12 cellular contexts compared by ENCODE assay signal in genomic region chr14:60222820-60223219, GRCh38. TPM values are rescaled to one million over a fixed set of nuclear protein-coding genes. Genes with fewer than 3 reads are reported as not detected.
A peak's percentile ranks its signal among the peaks of the same experiment; 100 is the strongest.
DNase-seq lines count a peak whose midpoint lies in the region; ATAC-seq lines count a peak whose summit lies in the region.
"Had no signal": no experiment of that assay in that cellular context is flagged by ENCODE, and none has a peak within 500 bp of the region (broad histone marks: within the 10 kb centered on the region; RNA-seq: fewer than 3 reads in every experiment).

No MANE protein-coding gene starts in this region.

- DNase-seq in MG63 = peak; percentile 24
- DNase-seq in anterior cingulate cortex (lab: John Stamatoyannopoulos, UW) = peak in 57 of 58 donors; percentile 1 to 90 (median 72)
- peak; percentile 53 for DNase-seq in iPS-NIHi11 (ENCODE audit: low spot score)
- no peak for DNase-seq in stimulated activated CD4-positive, alpha-beta T cell treated with anti-CD3 and anti-CD28 coated beads, Interleukin-12 subunit alpha, Interleukin-12 subunit beta, amount 100 ng/mL, for 4 hours
- DNase-seq: activated CD4-positive, alpha-beta T cell treated with anti-CD3 and anti-CD28 coated beads for 1 hour; brain microvascular endothelial cell; NCI-H524 had no signal

- H3K27ac ChIP-seq in skeletal muscle tissue (ENCODE audit: low read depth, low read length) = peak overlapping the region; percentile 28
- H3K27ac ChIP-seq: brain microvascular endothelial cell, KMS-11 had no signal

- no peak overlapping the region for H3K4me3 ChIP-seq in MG63
- peak overlapping the region in 1 of 3 donors; percentile 23 for H3K4me3 ChIP-seq in skeletal muscle tissue (ENCODE audit: low read length in 3 of 3)

- peak overlapping the region in 2 of 3 donors; percentile 26 to 62 for H3K9ac ChIP-seq in skeletal muscle tissue (ENCODE audit: low read depth in 1 of 3, low read length in 3 of 3)
- H3K9ac ChIP-seq: KMS-11 had no signal

- H3K27me3 ChIP-seq in MG63 = no peaks in the 10 kb centered on the region
- no peaks in the 10 kb centered on the region for H3K27me3 ChIP-seq in skeletal muscle tissue (ENCODE audit: control insufficient read depth in 3 of 3, insufficient read depth in 3 of 3, low read length in 3 of 3)
- H3K27me3 ChIP-seq: brain microvascular endothelial cell had no signal

- H3K36me3 ChIP-seq in MG63 (no peaks in the 10 kb centered on the region), skeletal muscle tissue (ENCODE audit: control insufficient read depth in 3 of 3, insufficient read depth in 3 of 3, low read length in 3 of 3) (no peaks in the 10 kb centered on the region)
- H3K36me3 ChIP-seq: brain microvascular endothelial cell had no signal

- ATAC-seq in GM21526 (IDR thresholded peaks at IDR 0.05; ENCODE audit: low FRiP score, unreplicated experiment) = no peak
- ATAC-seq in GM21529 (IDR thresholded peaks at IDR 0.05; ENCODE audit: unreplicated experiment) = no peak
- ATAC-seq: natural killer cell treated with Interleukin-12 subunit alpha and Interleukin-12 subunit beta and Interleukin-15 and Interleukin-18, amount 100 ng/mL, for 72 hours had no signal

- no peaks in the 10 kb centered on the region for H3K9me3 ChIP-seq in MG63
- no peaks in the 10 kb centered on the region for H3K9me3 ChIP-seq in skeletal muscle tissue (ENCODE audit: control insufficient read depth in 3 of 3, low read length in 3 of 3)

- H3K4me1 ChIP-seq in skeletal muscle tissue (ENCODE audit: control insufficient read depth in 3 of 3, insufficient read depth in 3 of 3, low read length in 3 of 3) = peaks cover 5 to 31% (median 13%) of the 10 kb centered on the region in 3 donors

RNA-seq across cellular contexts. Expression of gene PPM1A, which starts 26.2 kb away (rescaled TPM):
- total RNA-seq in MG63 (2014; rRNA removed; shearing (Covaris generic); ENCODE audit: low replicate concordance) = 16.0 and 32.5 TPM in 2 replicates
- 36.0 TPM for total RNA-seq in skeletal muscle tissue

RNA-seq across cellular contexts. Expression of gene DHRS7, which starts 57.6 kb away (rescaled TPM):
- total RNA-seq in MG63 (2014; rRNA removed; shearing (Covaris generic); ENCODE audit: low replicate concordance) = 31.8 and 33.8 TPM in 2 replicates
- 139 TPM for total RNA-seq in skeletal muscle tissue
